28 cellular contexts compared by ENCODE assay signal in the genomic region with DNA sequence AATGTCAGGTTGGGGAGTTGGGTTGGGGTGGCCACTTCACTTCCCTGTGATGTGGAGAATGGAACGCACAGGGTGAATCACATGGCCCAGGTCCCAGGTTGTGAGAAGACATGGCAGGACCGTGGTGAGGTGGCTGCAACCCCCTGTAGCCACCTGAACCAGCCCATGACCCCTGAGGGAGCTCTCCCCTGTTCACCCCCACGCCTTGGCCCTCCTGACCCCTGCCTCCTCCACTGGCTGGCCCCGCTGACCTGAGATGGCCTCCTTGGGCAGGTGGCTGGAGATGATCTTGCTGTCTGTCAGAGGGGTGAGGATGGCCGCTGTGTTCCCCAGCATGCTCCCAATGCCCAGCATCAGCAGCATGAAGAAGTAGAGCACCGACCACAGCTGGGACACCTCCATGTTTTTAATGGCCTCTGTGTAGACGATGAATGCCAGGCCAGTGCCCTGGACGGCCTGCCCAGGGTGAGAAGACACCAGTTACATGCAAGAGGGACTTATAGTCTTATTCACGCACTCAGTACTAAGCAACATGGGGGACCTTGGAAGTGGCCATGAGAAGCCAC. TPM values are rescaled to one million over a fixed set of nuclear protein-coding genes. Genes with fewer than 3 reads are reported as not detected.
"Had no signal": no experiment of that assay in that cellular context is flagged by ENCODE, and none has a peak within 500 bp of the region (broad histone marks: within the 10 kb centered on the region; RNA-seq: fewer than 3 reads in every experiment).

No MANE protein-coding gene starts in this region.

- DNase-seq: activated CD4-positive, alpha-beta memory T cell treated with anti-CD3 and anti-CD28 coated beads, Interleukin-2, amount 10 ng/mL, durations not matched to agents 7 days and 5 days; activated CD4-positive, alpha-beta T cell treated with anti-CD3 and anti-CD28 coated beads for 36 hours; activated CD4-positive, alpha-beta T cell treated with anti-CD3 and anti-CD28 coated beads, Interleukin-2, amount 50 U/mL, for 1 hour; activated gamma-delta T cell; activated naive CD4-positive, alpha-beta T cell treated with anti-CD3 and anti-CD28 coated beads for 36 hours; activated naive CD8-positive, alpha-beta T cell treated with anti-CD3 and anti-CD28 coated beads for 36 hours; activated T-cell treated with anti-CD3 and anti-CD28 coated beads for 4 hours; activated T-cell treated with anti-CD3 and anti-CD28 coated beads, Interleukin-2, amount 50 U/mL, for 48 hours; brain microvascular endothelial cell; caudate nucleus; KG1; NCI-H1092; NCI-H1417 treated with DMSO at 0.1 percent for 48 hours; NCI-H1694; NCI-H2029; NCI-H2107; NCI-H2171 treated with DMSO at 0.1 percent for 48 hours; NCI-H226; NCI-H510A; NCI-H526 treated with DMSO at 0.1 percent for 48 hours; NCI-H82; T-cell; T-helper 2 cell; WERI-Rb-1 had no signal

- ATAC-seq: activated CD4-positive, alpha-beta T cell treated with anti-CD3 and anti-CD28 coated beads for 36 hours; activated T-helper 17 cell treated with anti-CD3 and anti-CD28 coated beads, Interleukin-2, amount 50 U/mL, for 72 hours; T-cell had no signal

RNA-seq across cellular contexts. Expression of gene SLC6A20, which starts 31.0 kb away (rescaled TPM):
- total RNA-seq: activated CD4-positive, alpha-beta memory T cell treated with anti-CD3 and anti-CD28 coated beads, Interleukin-2, amount 10 ng/mL, durations not matched to agents 7 days and 5 days; activated CD4-positive, alpha-beta T cell treated with anti-CD3 and anti-CD28 coated beads for 36 hours; activated naive CD4-positive, alpha-beta T cell treated with anti-CD3 and anti-CD28 coated beads for 36 hours; activated naive CD8-positive, alpha-beta T cell treated with anti-CD3 and anti-CD28 coated beads for 36 hours; activated T-helper 17 cell treated with anti-CD3 and anti-CD28 coated beads, Interleukin-2, amount 50 U/mL, for 72 hours; LHCN-M2; OCI-LY7; RPMI7951 had no signal
